In the genomic region with DNA sequence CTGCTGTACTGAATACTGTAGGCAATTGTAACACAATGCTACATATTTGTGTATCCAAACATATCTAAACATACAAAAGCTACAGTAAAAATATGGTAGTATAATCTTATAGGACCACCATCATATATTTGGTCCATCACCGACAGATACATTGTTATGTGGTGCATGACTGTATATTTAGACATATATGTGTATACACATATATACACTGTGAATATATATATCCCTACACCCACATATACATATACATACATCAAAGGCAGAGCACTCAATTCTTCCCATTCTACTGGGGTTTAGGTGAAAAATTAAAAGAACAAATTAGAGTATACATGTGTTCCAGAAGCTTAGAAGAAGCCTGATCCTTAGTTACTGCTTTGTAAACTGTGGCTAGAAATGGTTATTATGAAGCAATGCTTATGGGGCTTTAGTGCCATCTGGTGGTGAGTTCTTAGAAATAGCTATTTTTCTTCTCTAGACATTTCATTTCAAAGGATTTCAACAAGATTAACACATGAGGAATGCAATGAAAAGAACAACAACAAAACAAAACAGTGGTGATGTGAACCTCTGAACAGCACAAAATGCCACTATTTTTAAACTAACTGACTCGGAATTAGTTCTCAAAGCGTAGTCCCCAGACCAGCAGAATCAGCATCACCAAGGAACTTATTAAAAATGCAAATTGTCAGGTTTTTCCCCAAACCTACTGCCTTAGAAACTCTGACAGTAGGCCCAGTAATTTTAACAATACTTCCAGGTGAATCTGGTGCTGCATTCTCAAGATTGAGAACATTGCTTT, we compare ENCODE assay signal across 8 cellular contexts. TPM values are rescaled to one million over a fixed set of nuclear protein-coding genes. Genes with fewer than 3 reads are reported as not detected.
DNase-seq lines count a peak whose midpoint lies in the region; ATAC-seq and TF ChIP-seq lines count a peak whose summit lies in the region.

No MANE protein-coding gene starts in this region.

- H3K9me3 ChIP-seq in mammary epithelial cell (replicated peaks; ENCODE audit: insufficient read depth, low read length): no peaks in the 10 kb centered on the region

- no peaks in the 10 kb centered on the region for H3K36me3 ChIP-seq in mammary epithelial cell (ENCODE audit: insufficient read depth, low read length)

- no TSS peak for BruUV-seq in mammary epithelial cell (replicated peaks; lab: Mats Ljungman, UMichigan)

- no peak overlapping the region for H3K27ac ChIP-seq in mammary epithelial cell (ENCODE audit: insufficient read depth, low read depth, low read length)

- H3K9ac ChIP-seq in mammary epithelial cell (ENCODE audit: insufficient read depth, low read length): no peak overlapping the region

- CTCF ChIA-PET in mammary epithelial cell (lab: Charles Lee; ENCODE audit: low non-redundant PET): interaction anchor here (0.6 to 1.1 kb wide), 5 partner anchors 93 to 1016 kb away, joined by 4 to 10 read pairs (median 7); partner anchors contain the start of gene FBXO9

- no peaks in the 10 kb centered on the region for H3K36me3 Mint-ChIP-seq in activated T-cell treated with anti-CD3 and anti-CD28 coated beads, Interleukin-2, amount 50 U/mL, for 4 hours (ENCODE audit: insufficient read depth)

- TF ChIP-seq CTCF in HFF-Myc (IDR thresholded peaks at IDR 0.05; ENCODE audit: low read depth, low read length, missing control alignments) (peak; percentile 54), mammary epithelial cell (conservative IDR thresholded peaks at IDR 0.05 in 1 of 2, IDR thresholded peaks at IDR 0.05 in 1 of 2; ENCODE audit: extremely low read depth in 1 of 2, insufficient read depth in 1 of 2, low read depth in 1 of 2, low read length in 2 of 2) (peak; percentile 73 to 79)

- no peak overlapping the region for H2AFZ ChIP-seq in mammary epithelial cell (ENCODE audit: low read depth, low read length)

- peak; percentile 1 to 18 for DNase-seq in NCI-H524 (lab: John Stamatoyannopoulos, UW)
- DNase-seq in NCI-H524 treated with DMSO at 0.1 percent for 48 hours (lab: John Stamatoyannopoulos, UW): no peak
- DNase-seq in HFF-Myc (ENCODE audit: extremely low read depth, low read depth): peak; percentile 19
- DNase-seq in NCI-H526 treated with DMSO at 0.1 percent for 48 hours (lab: John Stamatoyannopoulos, UW): peak; percentile 45
- DNase-seq in mammary epithelial cell: peak; percentile 13
- DNase-seq in medulla oblongata (ENCODE audit: extremely low spot score): peak; percentile 52
- DNase-seq in activated T-cell treated with anti-CD3 and anti-CD28 coated beads, Interleukin-2, amount 50 U/mL, for 4 hours: no peak

- dilution Hi-C loops in mammary epithelial cell (cut with HindIII; ENCODE audit: low sequenced_read_pairs): no loop called here

- intact Hi-C loops in mammary epithelial cell (cut with micrococcal nuclease): no loop called here

- H3K4me3 ChIP-seq in HFF-Myc (replicated peaks; ENCODE audit: low read depth, low read length): no peak overlapping the region
- H3K4me3 ChIP-seq in mammary epithelial cell (replicated peaks in 1 of 3; ENCODE audit: insufficient read depth in 1 of 3, low read depth in 2 of 3, low read length in 3 of 3): no peak overlapping the region

- no peaks in the 10 kb centered on the region for H3K27me3 ChIP-seq in mammary epithelial cell (ENCODE audit: insufficient read depth, low read length)

- no peak for ATAC-seq in GM21825 (IDR thresholded peaks at IDR 0.05; ENCODE audit: unreplicated experiment)
- ATAC-seq in activated T-cell treated with anti-CD3 and anti-CD28 coated beads, Interleukin-2, amount 50 U/mL, for 4 hours: no peak

- no peaks in the 10 kb centered on the region for H3K9me3 Mint-ChIP-seq in activated T-cell treated with anti-CD3 and anti-CD28 coated beads, Interleukin-2, amount 50 U/mL, for 4 hours

- 11% methylated on average over 3 of the region's 3 CpGs for WGBS in mammary epithelial cell (ENCODE audit: low coverage, missing lambda C conversion rate)

- H3K4me1 ChIP-seq in mammary epithelial cell (ENCODE audit: insufficient read depth, low read length): no peaks in the 10 kb centered on the region

- H3K4me1 Mint-ChIP-seq in activated T-cell treated with anti-CD3 and anti-CD28 coated beads, Interleukin-2, amount 50 U/mL, for 4 hours (ENCODE audit: low read depth): no peaks in the 10 kb centered on the region

- H3K27me3 Mint-ChIP-seq in activated T-cell treated with anti-CD3 and anti-CD28 coated beads, Interleukin-2, amount 50 U/mL, for 4 hours (ENCODE audit: low read depth): peaks cover 20% of the 10 kb centered on the region

- no peak overlapping the region for H3K4me2 ChIP-seq in mammary epithelial cell (ENCODE audit: insufficient read depth, low read depth, low read length)

- H3K79me2 ChIP-seq in mammary epithelial cell (ENCODE audit: insufficient read depth, low read length): no peaks in the 10 kb centered on the region

- H4K20me1 ChIP-seq in mammary epithelial cell (ENCODE audit: insufficient read depth, low read length): no peaks in the 10 kb centered on the region

- H3K4me3 Mint-ChIP-seq in activated T-cell treated with anti-CD3 and anti-CD28 coated beads, Interleukin-2, amount 50 U/mL, for 4 hours: no peak overlapping the region

- in situ Hi-C loops in mammary epithelial cell (cut with MboI; ENCODE audit: low sequenced_read_pairs in 2 of 2): loop anchor here in 1 of 2 donors (25.0 kb wide), 1 partner anchor 188 kb away; the partner anchor contains the start of gene IL17F

RNA-seq across cellular contexts. Expression of gene PKHD1, which starts 38.0 kb away (rescaled TPM):
- total RNA-seq in mammary epithelial cell: under 1 TPM; under 0.01 to 0.02 TPM
- polyA plus RNA-seq in mammary epithelial cell: 0.05 TPM
- not detected for polyA minus RNA-seq in mammary epithelial cell
- not detected for total RNA-seq in activated T-cell treated with anti-CD3 and anti-CD28 coated beads, Interleukin-2, amount 50 U/mL, for 4 hours

Comparison
In these comparisons a context has a peak if more than half of its experiments do, and no peak if none do; other contexts are left out.
1. DNase-seq: peak in NCI-H524 (2 of 2), HFF-Myc (single experiment), NCI-H526 treated with DMSO at 0.1 percent for 48 hours (single experiment), mammary epithelial cell (single experiment) and medulla oblongata (single experiment); none in NCI-H524 treated with DMSO at 0.1 percent for 48 hours (single experiment) and activated T-cell treated with anti-CD3 and anti-CD28 coated beads, Interleukin-2, amount 50 U/mL, for 4 hours (single experiment).